8 cellular contexts compared by ENCODE assay signal in the genomic region with DNA sequence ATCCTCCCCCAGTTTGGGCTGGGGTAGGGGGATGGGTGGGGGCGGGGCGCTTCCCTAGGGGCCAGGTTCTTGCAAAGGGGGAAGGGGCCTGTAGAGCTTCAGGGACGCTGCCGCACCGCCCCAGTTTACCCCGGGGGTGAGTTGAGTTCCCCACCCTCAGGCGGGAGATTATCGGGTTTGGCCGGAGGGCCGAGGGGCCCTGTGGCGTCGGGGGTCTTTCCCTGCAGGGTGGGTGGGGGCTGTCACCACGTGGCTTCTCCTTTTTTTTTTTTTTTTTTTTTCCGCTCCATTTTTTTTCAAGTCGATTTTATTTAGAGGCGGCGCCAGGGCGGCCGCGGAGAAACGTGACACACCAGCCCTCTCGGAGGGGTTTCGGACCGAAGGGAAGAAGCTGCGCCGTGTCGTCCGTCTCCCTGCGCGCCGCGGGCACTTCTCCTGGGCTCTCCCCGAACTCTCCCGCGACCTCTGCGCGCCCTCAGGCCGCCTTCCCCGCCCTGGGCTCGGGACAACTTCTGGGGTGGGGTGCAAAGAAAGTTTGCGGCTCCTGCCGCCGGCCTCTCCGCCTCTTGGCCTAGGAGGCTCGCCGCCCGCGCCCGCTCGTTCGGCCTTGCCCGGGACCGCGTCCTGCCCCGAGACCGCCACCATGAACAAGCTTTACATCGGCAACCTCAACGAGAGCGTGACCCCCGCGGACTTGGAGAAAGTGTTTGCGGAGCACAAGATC. TPM values are rescaled to one million over a fixed set of nuclear protein-coding genes. Genes with fewer than 3 reads are reported as not detected.
A peak's percentile ranks its signal among the peaks of the same experiment; 100 is the strongest.
DNase-seq lines count a peak whose midpoint lies in the region; ATAC-seq, FAIRE-seq and TF ChIP-seq lines count a peak whose summit lies in the region.

A gene (plus strand): TSS at position 283 of the 724 bp plus-strand sequence. CDS start 361 bp downstream, at position 644.

- FAIRE-seq in RCC 7860 (lab: Jason Lieb, UNC) = no peak

- peaks cover 60 to 100% (median 98%) of the 10 kb centered on the region in 9 donors for H3K27me3 ChIP-seq in heart left ventricle
- H3K27me3 ChIP-seq in esophagus squamous epithelium = peaks cover 33 to 100% (median 64%) of the 10 kb centered on the region in 4 donors

- DNase-seq in heart left ventricle (no peak), left ventricle myocardium superior (no peak), esophagus squamous epithelium (lab: John Stamatoyannopoulos, UW) (no peak), retina (peak; percentile 93), RCC 7860 (ENCODE audit: low spot score) (no peak)
- DNase-seq in T-helper 2 cell treated with Interferon-gamma antibody and Interleukin-4, amounts not matched to agents 5 μg/mL and 100 μg/mL, for 36 hours (ENCODE audit: low spot score) = peak; percentile 7

- H3K27ac Mint-ChIP-seq in T-helper 2 cell treated with Interferon-gamma antibody and Interleukin-4, amounts not matched to agents 5 μg/mL and 100 μg/mL, for 36 hours = peak within 1 kb of the TSS; percentile 68

- intact Hi-C loops in heart left ventricle (cut with DNase I) = loop anchor here in 1 of 10 donors (10.0 kb wide), 1 partner anchor 262 kb away; no protein-coding TSS in a partner anchor
- intact Hi-C loops in left ventricle myocardium superior (cut with micrococcal nuclease) = no loop called here
- intact Hi-C loops in esophagus squamous epithelium (cut with DNase I) = no loop called here

- peak within 1 kb of the TSS; percentile 69 for H3K4me3 Mint-ChIP-seq in T-helper 2 cell treated with Interferon-gamma antibody and Interleukin-4, amounts not matched to agents 5 μg/mL and 100 μg/mL, for 36 hours

- ATAC-seq in heart left ventricle (peak in 1 of 4 donors; percentile 18), left ventricle myocardium superior (no peak), HG03097 (IDR thresholded peaks at IDR 0.05; ENCODE audit: low FRiP score, unreplicated experiment) (no peak), HG03025 (IDR thresholded peaks at IDR 0.05; ENCODE audit: low FRiP score, unreplicated experiment) (no peak)

- H3K36me3 ChIP-seq in heart left ventricle = no peaks in the 10 kb centered on the region
- no peaks in the 10 kb centered on the region for H3K36me3 ChIP-seq in esophagus squamous epithelium

- H3K4me1 Mint-ChIP-seq in T-helper 2 cell treated with Interferon-gamma antibody and Interleukin-4, amounts not matched to agents 5 μg/mL and 100 μg/mL, for 36 hours (ENCODE audit: low read depth) = peaks cover 14% of the 10 kb centered on the region

- TF ChIP-seq POLR2A in heart left ventricle (IDR thresholded peaks at IDR 0.05) (no peak), esophagus squamous epithelium (IDR thresholded peaks at IDR 0.05) (no peak)

- peaks cover 85% of the 10 kb centered on the region for H3K27me3 Mint-ChIP-seq in T-helper 2 cell treated with Interferon-gamma antibody and Interleukin-4, amounts not matched to agents 5 μg/mL and 100 μg/mL, for 36 hours (ENCODE audit: low read depth)

- H3K9me3 Mint-ChIP-seq in T-helper 2 cell treated with Interferon-gamma antibody and Interleukin-4, amounts not matched to agents 5 μg/mL and 100 μg/mL, for 36 hours = no peaks in the 10 kb centered on the region

- WGBS in heart left ventricle, 4 donors = 1 to 2% (median 2%) methylated on average over 26 to 62 of the region's 62 CpGs
- 0% methylated on average over 1 of the region's 62 CpGs for WGBS in esophagus squamous epithelium, 2 donors

- H3K9me3 ChIP-seq in heart left ventricle = peaks cover 0 to 4% (median 0%) of the 10 kb centered on the region in 12 donors
- H3K9me3 ChIP-seq in esophagus squamous epithelium = no peaks in the 10 kb centered on the region

- H3K36me3 Mint-ChIP-seq in T-helper 2 cell treated with Interferon-gamma antibody and Interleukin-4, amounts not matched to agents 5 μg/mL and 100 μg/mL, for 36 hours (ENCODE audit: low read depth) = no peaks in the 10 kb centered on the region

- peaks cover 0 to 32% (median 15%) of the 10 kb centered on the region in 12 donors for H3K4me1 ChIP-seq in heart left ventricle
- H3K4me1 ChIP-seq in esophagus squamous epithelium = peaks cover 6 to 35% (median 26%) of the 10 kb centered on the region in 3 donors

- no peak within 1 kb of the TSS for H3K27ac ChIP-seq in heart left ventricle
- H3K27ac ChIP-seq in esophagus squamous epithelium = no peak within 1 kb of the TSS

- H3K4me3 ChIP-seq in heart left ventricle = peak within 1 kb of the TSS in 11 of 12 donors; percentile 1 to 44 (median 19)
- peak within 1 kb of the TSS in 3 of 4 donors; percentile 9 to 55 (median 31) for H3K4me3 ChIP-seq in esophagus squamous epithelium

- no peak for TF ChIP-seq CTCF in heart left ventricle (IDR thresholded peaks at IDR 0.05)
- TF ChIP-seq CTCF in esophagus squamous epithelium (IDR thresholded peaks at IDR 0.05) = no peak

RNA-seq across cellular contexts. Expression of the gene that starts here (rescaled TPM):
- not detected for total RNA-seq in heart left ventricle
- under 1 TPM in 1 of 2 donors, not detected in 1; 0.01 TPM for polyA plus RNA-seq in heart left ventricle
- total RNA-seq in left ventricle myocardium superior = not detected
- not detected for total RNA-seq in esophagus squamous epithelium

Comparison
In these comparisons a context has a peak if more than half of its experiments do, and no peak if none do; other contexts are left out.
1. DNase-seq: peak in T-helper 2 cell treated with Interferon-gamma antibody and Interleukin-4, amounts not matched to agents 5 μg/mL and 100 μg/mL, for 36 hours (single experiment) and retina (single experiment); none in heart left ventricle (0 of 5), left ventricle myocardium superior (single experiment), esophagus squamous epithelium (single experiment) and RCC 7860 (single experiment).